9 cellular contexts compared by ENCODE assay signal in the genomic region with DNA sequence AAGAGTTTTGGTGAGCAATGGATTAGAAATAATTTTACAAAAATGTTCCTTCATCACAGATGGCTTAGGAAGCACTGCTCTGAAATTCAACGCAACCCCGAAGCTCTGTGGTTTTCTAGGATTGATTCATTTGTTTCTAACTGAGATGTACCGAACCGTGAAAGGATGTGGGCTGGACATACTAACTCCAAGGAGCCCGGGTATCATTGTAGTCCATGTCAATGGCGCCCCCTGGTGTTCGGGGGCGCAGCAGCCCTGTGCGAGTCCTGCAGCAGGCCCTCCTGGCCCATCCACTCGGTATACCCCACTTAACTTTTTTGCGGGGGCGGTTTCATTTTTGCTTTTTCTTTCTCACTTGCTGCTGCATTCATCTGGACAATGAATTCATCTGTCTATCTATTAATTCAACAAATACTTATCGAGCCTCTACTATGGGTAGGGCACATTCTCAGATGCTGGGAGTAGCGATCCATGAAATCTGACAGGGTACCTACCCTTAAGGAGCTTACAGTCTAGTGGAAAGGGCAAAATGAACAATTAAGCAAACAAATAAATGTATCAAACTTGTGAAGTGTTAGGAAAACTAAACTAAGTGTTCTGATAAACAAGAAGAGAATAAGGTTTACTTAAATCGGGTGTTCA. TPM values are rescaled to one million over a fixed set of nuclear protein-coding genes. Genes with fewer than 3 reads are reported as not detected.
DNase-seq lines count a peak whose midpoint lies in the region; ATAC-seq, FAIRE-seq and TF ChIP-seq lines count a peak whose summit lies in the region.
"Had no signal": no experiment of that assay in that cellular context is flagged by ENCODE, and none has a peak within 500 bp of the region (broad histone marks: within the 10 kb centered on the region; RNA-seq: fewer than 3 reads in every experiment).

No MANE protein-coding gene starts in this region.

- H3K79me2 ChIP-seq in astrocyte (ENCODE audit: insufficient read depth, low read length), result no peaks in the 10 kb centered on the region

- H3K4me1 ChIP-seq in astrocyte (ENCODE audit: insufficient read depth, low read length), result no peaks in the 10 kb centered on the region

- DNase-seq in EH (ENCODE audit: low read depth), result peak; percentile 48
- peak; percentile 86 for DNase-seq in NCI-H526 treated with DMSO at 0.1 percent for 48 hours (lab: John Stamatoyannopoulos, UW)
- DNase-seq in astrocyte (ENCODE audit: low read depth), result peak; percentile 74
- peak; percentile 94 for DNase-seq in kidney tubule cell (ENCODE audit: low spot score)
- peak in 37 of 49 donors; percentile 1 to 64 (median 29) for DNase-seq in substantia nigra (lab: John Stamatoyannopoulos, UW)
- DNase-seq in coronary artery (ENCODE audit: low spot score), result no peak

- H3K4me3 Mint-ChIP-seq in astrocyte (ENCODE audit: unreplicated experiment), result no peak overlapping the region
- H3K4me3 Mint-ChIP-seq: stimulated activated naive CD8-positive, alpha-beta T cell treated with anti-CD3 and anti-CD28 coated beads, Interleukin-15, Interleukin-2, amounts not matched to agents 100 ng/mL and 50 ng/mL, for 24 hours had no signal

- peak; percentile 74 for TF ChIP-seq CTCF in astrocyte (IDR thresholded peaks at IDR 0.05; ENCODE audit: insufficient read depth, low read depth, low read length)
- TF ChIP-seq CTCF in coronary artery (IDR thresholded peaks at IDR 0.05), result no peak

- H3K4me3 ChIP-seq in astrocyte (ENCODE audit: insufficient read depth, low read depth, low read length), result no peak overlapping the region
- no peak overlapping the region for H3K4me3 ChIP-seq in coronary artery

- ATAC-seq in GM19043 (IDR thresholded peaks at IDR 0.05; ENCODE audit: low read depth, unreplicated experiment) (peak; percentile 98), HG03097 (IDR thresholded peaks at IDR 0.05; ENCODE audit: low FRiP score, unreplicated experiment) (peak; percentile 96)

- no peak overlapping the region for H3K4me2 ChIP-seq in astrocyte (ENCODE audit: low read length)

- H3K36me3 Mint-ChIP-seq in astrocyte (ENCODE audit: low read depth, unreplicated experiment), result no peaks in the 10 kb centered on the region

- H3K9me3 Mint-ChIP-seq in astrocyte (ENCODE audit: unreplicated experiment), result peaks cover 2% of the 10 kb centered on the region
- H3K9me3 Mint-ChIP-seq: stimulated activated naive CD8-positive, alpha-beta T cell treated with anti-CD3 and anti-CD28 coated beads, Interleukin-15, Interleukin-2, amounts not matched to agents 100 ng/mL and 50 ng/mL, for 24 hours had no signal

- no peaks in the 10 kb centered on the region for H3K9me3 ChIP-seq in astrocyte (ENCODE audit: insufficient read depth, low read depth, low read length)

- H3K4me1 Mint-ChIP-seq in astrocyte (ENCODE audit: low read depth, unreplicated experiment), result peaks cover 16% of the 10 kb centered on the region

- H3K36me3 ChIP-seq in astrocyte (ENCODE audit: insufficient read depth, low read length), result no peaks in the 10 kb centered on the region

- H3K9ac ChIP-seq in astrocyte (ENCODE audit: low read length), result no peak overlapping the region

- no peaks in the 10 kb centered on the region for H4K20me1 ChIP-seq in astrocyte (ENCODE audit: insufficient read depth, low read length)

- H3K27me3 ChIP-seq in astrocyte (ENCODE audit: insufficient read depth, low read length), result no peaks in the 10 kb centered on the region

- no peak overlapping the region for H2AFZ ChIP-seq in astrocyte (ENCODE audit: low read depth, low read length)

- H3K27me3 Mint-ChIP-seq in astrocyte (ENCODE audit: low read depth, unreplicated experiment), result no peaks in the 10 kb centered on the region

- FAIRE-seq in astrocyte (lab: Jason Lieb, UNC), result no peak

- no peak overlapping the region for H3K27ac Mint-ChIP-seq in astrocyte (ENCODE audit: unreplicated experiment)
- H3K27ac Mint-ChIP-seq: stimulated activated naive CD8-positive, alpha-beta T cell treated with anti-CD3 and anti-CD28 coated beads, Interleukin-15, Interleukin-2, amounts not matched to agents 100 ng/mL and 50 ng/mL, for 24 hours had no signal

- H3K27ac ChIP-seq in astrocyte (ENCODE audit: low read depth, low read length) (no peak overlapping the region), substantia nigra (ENCODE audit: low read depth, low read length, poor library complexity, severe bottlenecking) (no peak overlapping the region), coronary artery (no peak overlapping the region)

RNA-seq across cellular contexts. Expression of gene ITPRID1, which starts 25.2 kb away (rescaled TPM):
- not detected in 2 replicates for total RNA-seq in astrocyte
